13 cellular contexts compared by ENCODE assay signal in genomic region chr3:128490650-128491070, GRCh38. TPM values are rescaled to one million over a fixed set of nuclear protein-coding genes. Genes with fewer than 3 reads are reported as not detected.
A peak's percentile ranks its signal among the peaks of the same experiment; 100 is the strongest.
DNase-seq lines count a peak whose midpoint lies in the region; ATAC-seq and TF ChIP-seq lines count a peak whose summit lies in the region.
"Had no signal": no experiment of that assay in that cellular context is flagged by ENCODE, and none has a peak within 500 bp of the region (broad histone marks: within the 10 kb centered on the region; RNA-seq: fewer than 3 reads in every experiment).

No MANE protein-coding gene starts in this region.

- no peaks in the 10 kb centered on the region for H3K9me2 ChIP-seq in GM23338 (ENCODE audit: insufficient read depth)

- no peak overlapping the region for H3K27ac ChIP-seq in GM23338 (ENCODE audit: low read depth)
- peak overlapping the region in 21 of 59 donors; percentile 12 to 78 (median 50) for H3K27ac ChIP-seq in dorsolateral prefrontal cortex

- H3K36me3 ChIP-seq in GM23338 (ENCODE audit: insufficient read depth): no peaks in the 10 kb centered on the region

- DNase-seq in AG04449 (ENCODE audit: low read depth, low spot score): no peak
- no peak for DNase-seq in GM23338 (ENCODE audit: low spot score)
- DNase-seq in dorsolateral prefrontal cortex: peak in 2 of 10 donors; percentile 7 to 31
- no peak for DNase-seq in naive thymus-derived CD8-positive, alpha-beta T cell
- DNase-seq in NCI-H1436 treated with DMSO at 0.1 percent for 48 hours (lab: John Stamatoyannopoulos, UW): no peak
- no peak for DNase-seq in D341Med (ENCODE audit: low spot score)
- DNase-seq in stimulated activated naive CD4-positive, alpha-beta T cell treated with Interleukin-2 at 50 U/mL for 16 hours (lab: John Stamatoyannopoulos, UW): no peak
- DNase-seq: activated CD8-positive, alpha-beta T cell treated with anti-CD3 and anti-CD28 coated beads, Interleukin-2, amount 10 ng/mL, durations not matched to agents 7 days and 5 days; anterior cingulate cortex; Karpas-422 had no signal

- H3K79me2 ChIP-seq in GM23338 (replicated peaks; ENCODE audit: insufficient read depth): no peaks in the 10 kb centered on the region

- peaks cover 34% of the 10 kb centered on the region for H3K4me1 Mint-ChIP-seq in GM23338
- peaks cover 11 to 60% (median 40%) of the 10 kb centered on the region in 4 donors for H3K4me1 Mint-ChIP-seq in naive thymus-derived CD8-positive, alpha-beta T cell

- peak overlapping the region; percentile 30; the same call in 1 of the 3 replicates for H3K4me3 Mint-ChIP-seq in GM23338
- H3K4me3 Mint-ChIP-seq in naive thymus-derived CD8-positive, alpha-beta T cell: peak overlapping the region in 9 of 10 donors; percentile 4 to 86 (median 69)

- no peaks in the 10 kb centered on the region; the same call in 2 of the 3 replicates for H3K9me3 Mint-ChIP-seq in GM23338
- H3K9me3 Mint-ChIP-seq in naive thymus-derived CD8-positive, alpha-beta T cell: no peaks in the 10 kb centered on the region

- ATAC-seq in GM23338 (no peak), HG03432 (IDR thresholded peaks at IDR 0.05; ENCODE audit: unreplicated experiment) (no peak)
- no peak for ATAC-seq in naive thymus-derived CD8-positive, alpha-beta T cell
- ATAC-seq: activated CD8-positive, alpha-beta T cell treated with anti-CD3 and anti-CD28 coated beads, Interleukin-2, amount 10 ng/mL, durations not matched to agents 7 days and 5 days had no signal

- H3F3A ChIP-seq in GM23338 (replicated peaks; ENCODE audit: low read depth): 0 out of 2 replicates have a peak, but pooled peaks cover 13% of the 10 kb centered on the region

- peaks cover 7% of the 10 kb centered on the region; the same call in 1 of the 2 replicates for H4K20me1 ChIP-seq in GM23338 (replicated peaks; ENCODE audit: insufficient read depth)

- peak overlapping the region; percentile 82 for H3K4me3 ChIP-seq in AG04449 (ENCODE audit: low read depth, low read length)
- peak overlapping the region; percentile 72 for H3K4me3 ChIP-seq in GM23338
- H3K4me3 ChIP-seq in dorsolateral prefrontal cortex: peak overlapping the region in 44 of 59 donors; percentile 2 to 73 (median 52)

- H3K27me3 Mint-ChIP-seq in GM23338 (ENCODE audit: insufficient read depth, low read depth, poor library complexity): peaks cover 96% of the 10 kb centered on the region
- peaks cover 29 to 86% (median 40%) of the 10 kb centered on the region in 5 donors for H3K27me3 Mint-ChIP-seq in naive thymus-derived CD8-positive, alpha-beta T cell

- POLR2A ChIA-PET in AG04449 (lab: Yijun Ruan, JAX): no interaction called here
- POLR2A ChIA-PET in naive thymus-derived CD8-positive, alpha-beta T cell (lab: Charles Lee): interaction anchor here (0.5 kb wide), 1 partner anchor 8 kb away, joined by 3 read pairs; no protein-coding TSS in a partner anchor

- H3K36me3 Mint-ChIP-seq in GM23338 (ENCODE audit: low read depth): no peaks in the 10 kb centered on the region; the same call in 2 of the 3 replicates
- no peaks in the 10 kb centered on the region for H3K36me3 Mint-ChIP-seq in naive thymus-derived CD8-positive, alpha-beta T cell

- TF ChIP-seq CTCF in AG04449 (IDR thresholded peaks at IDR 0.05; ENCODE audit: insufficient read depth, low read length, missing control alignments) (no peak), GM23338 (conservative IDR thresholded peaks at IDR 0.05; ENCODE audit: low read depth in 2 of 2) (no peak), dorsolateral prefrontal cortex (IDR thresholded peaks at IDR 0.05 in 54 of 56, conservative IDR thresholded peaks at IDR 0.05 in 2 of 56; ENCODE audit: low read depth in 1 of 56, partially characterized antibody in 56 of 56) (no peak)

- intact Hi-C loops in dorsolateral prefrontal cortex (cut with DNase I): loop anchor here in 1 of 2 donors (10.0 kb wide), 1 partner anchor 406 kb away; no protein-coding TSS in a partner anchor

- peak overlapping the region; percentile 94 for H2AFZ ChIP-seq in GM23338

- peaks cover 49% of the 10 kb centered on the region for H3K4me1 ChIP-seq in GM23338 (ENCODE audit: insufficient read depth)

- CTCF ChIA-PET in AG04449 (lab: Yijun Ruan, JAX): interaction anchor here (0.9 to 4.5 kb wide), 7 partner anchors 8 to 118 kb away, joined by 3 to 30 read pairs (median 7); no protein-coding TSS in a partner anchor

- peaks cover 100% of the 10 kb centered on the region for H3K27me3 ChIP-seq in GM23338 (ENCODE audit: insufficient read depth)
- H3K27me3 ChIP-seq in dorsolateral prefrontal cortex: peaks cover 23 to 100% (median 95%) of the 10 kb centered on the region in 45 donors
- H3K27me3 ChIP-seq: SJCRH30 had no signal

- no peak overlapping the region for H3K27ac Mint-ChIP-seq in GM23338
- H3K27ac Mint-ChIP-seq in naive thymus-derived CD8-positive, alpha-beta T cell: no peak overlapping the region
- H3K27ac Mint-ChIP-seq: activated CD8-positive, alpha-beta T cell treated with anti-CD3 and anti-CD28 coated beads, Interleukin-2, amount 10 ng/mL, durations not matched to agents 7 days and 5 days had no signal

- peak overlapping the region; percentile 90 for H3K4me2 ChIP-seq in GM23338

TF ChIP-seq in GM23338, 12 proteins besides CTCF, POLR2A, EP300 and RAD21:
- TF ChIP-seq STAT1 (IDR thresholded peaks at IDR 0.05; ENCODE audit: unreplicated experiment) (no peak), EZH2 (IDR thresholded peaks at IDR 0.05; ENCODE audit: low read depth, unreplicated experiment) (peak; percentile 92), EZH2phosphoT487 (IDR thresholded peaks at IDR 0.05; ENCODE audit: unreplicated experiment) (peak; percentile 4)

RNA-seq across cellular contexts. Expression of gene GATA2, which starts 2.3 kb away (rescaled TPM):
- 0.12 and 0.83 TPM in 2 replicates for total RNA-seq in GM23338 (2014; rRNA removed; shearing (Covaris generic))
- polyA plus RNA-seq in GM23338 (2016; fragmentation: Nextera tagmentation; extraction: Ambion mirVana): 0.37 and 0.52 TPM in 2 replicates
- total RNA-seq in dorsolateral prefrontal cortex: 10 to 100 TPM in 4 of 120 experiments, 1 to 10 TPM in 115, under 1 TPM in 1; 0.98 to 13.1 (median 4.3) TPM
- not detected for total RNA-seq in naive thymus-derived CD8-positive, alpha-beta T cell
- polyA plus RNA-seq in naive thymus-derived CD8-positive, alpha-beta T cell: not detected
- total RNA-seq: activated CD8-positive, alpha-beta T cell treated with anti-CD3 and anti-CD28 coated beads, Interleukin-2, amount 10 ng/mL, durations not matched to agents 7 days and 5 days had no signal

RNA-seq across cellular contexts. Expression of gene DNAJB8, which starts 24.0 kb away (rescaled TPM):
- not detected in 2 replicates for total RNA-seq in GM23338 (2014; rRNA removed; shearing (Covaris generic))
- polyA plus RNA-seq in GM23338 (2016; fragmentation: Nextera tagmentation; extraction: Ambion mirVana): not detected in 2 replicates
- total RNA-seq in dorsolateral prefrontal cortex: not detected
- not detected for total RNA-seq in naive thymus-derived CD8-positive, alpha-beta T cell
- polyA plus RNA-seq in naive thymus-derived CD8-positive, alpha-beta T cell: not detected
- total RNA-seq: activated CD8-positive, alpha-beta T cell treated with anti-CD3 and anti-CD28 coated beads, Interleukin-2, amount 10 ng/mL, durations not matched to agents 7 days and 5 days; SJCRH30 had no signal
- polyA plus RNA-seq: esophagus had no signal
